ENCODE assay signal across 8 cellular contexts in genomic region chr3:169774186-169774585, GRCh38. TPM values are rescaled to one million over a fixed set of nuclear protein-coding genes. Genes with fewer than 3 reads are reported as not detected.
A peak's percentile ranks its signal among the peaks of the same experiment; 100 is the strongest.
DNase-seq lines count a peak whose midpoint lies in the region; ATAC-seq and TF ChIP-seq lines count a peak whose summit lies in the region.

No MANE protein-coding gene starts in this region.

- H3K27me3 ChIP-seq in ACC112 (ENCODE audit: insufficient read depth, low read length) (no peaks in the 10 kb centered on the region), HL-60 (ENCODE audit: insufficient read depth, poor library complexity, severe bottlenecking) (no peaks in the 10 kb centered on the region), breast epithelium (no peaks in the 10 kb centered on the region), mucosa of stomach (ENCODE audit: control insufficient read depth, insufficient read depth, low read length) (no peaks in the 10 kb centered on the region)

- H3K27ac ChIP-seq in ACC112 (ENCODE audit: low read depth, low read length) (peak overlapping the region; percentile 92; the same call in 1 of the 2 replicates), HL-60 (replicated peaks) (no peak overlapping the region), breast epithelium (peak overlapping the region in 1 of 2 donors; percentile 99)

- H3K4me3 ChIP-seq in ACC112 (ENCODE audit: low read depth, low read length) (peak overlapping the region; percentile 86), HL-60 (replicated peaks; ENCODE audit: insufficient read depth, low read length) (peak overlapping the region; percentile 59), breast epithelium (peak overlapping the region; percentile 92 to 100 (median 93)), mucosa of stomach (ENCODE audit: low read length) (peak overlapping the region; percentile 81)

- peak overlapping the region; percentile 98 for H3K9ac ChIP-seq in mucosa of stomach (ENCODE audit: low read length)

- TF ChIP-seq POLR2A in breast epithelium (IDR thresholded peaks at IDR 0.05) = no peak

- no peak for TF ChIP-seq CTCF in HL-60 (IDR thresholded peaks at IDR 0.05; ENCODE audit: insufficient read depth, low read length)
- TF ChIP-seq CTCF in breast epithelium (IDR thresholded peaks at IDR 0.05) = no peak

- no peak for ATAC-seq in HG03571 (IDR thresholded peaks at IDR 0.05; ENCODE audit: unreplicated experiment)

- DNase-seq in HL-60 (ENCODE audit: low read depth in 1 of 2, low spot score in 1 of 2) (no peak), breast epithelium (ENCODE audit: low spot score in 2 of 2) (no peak), NCI-H2107 treated with DMSO at 0.1 percent for 48 hours (lab: John Stamatoyannopoulos, UW; ENCODE audit: unreplicated experiment) (no peak), DMS53 (lab: John Stamatoyannopoulos, UW) (no peak), UCSD-AML1 (lab: John Stamatoyannopoulos, UW; ENCODE audit: unreplicated experiment) (no peak)

- H3K4me1 ChIP-seq in ACC112 (ENCODE audit: control insufficient read depth, insufficient read depth, low read length, unreplicated experiment) (peaks cover 18% of the 10 kb centered on the region), breast epithelium (peaks cover 0 to 14% of the 10 kb centered on the region in 2 donors), mucosa of stomach (ENCODE audit: control insufficient read depth, insufficient read depth, low read length) (peaks cover 24% of the 10 kb centered on the region)

- intact Hi-C loops in breast epithelium (cut with DNase I; ENCODE audit: low total_unique reads) = no loop called here

- peaks cover 37% of the 10 kb centered on the region for H3K79me2 ChIP-seq in ACC112 (ENCODE audit: control insufficient read depth, insufficient read depth, low read length, unreplicated experiment)

- H3K36me3 ChIP-seq in ACC112 (ENCODE audit: insufficient read depth, low read length) (peaks cover 42% of the 10 kb centered on the region), breast epithelium (no peaks in the 10 kb centered on the region), mucosa of stomach (ENCODE audit: control insufficient read depth, insufficient read depth, low read length) (peaks cover 7% of the 10 kb centered on the region)

- no peak overlapping the region for H2AFZ ChIP-seq in ACC112 (ENCODE audit: low read length, unreplicated experiment)

- H3K9me3 ChIP-seq in breast epithelium = no peaks in the 10 kb centered on the region
- H3K9me3 ChIP-seq in mucosa of stomach (ENCODE audit: control insufficient read depth, low read length) = no peaks in the 10 kb centered on the region

RNA-seq across cellular contexts. Expression of gene MYNN, which starts 1.0 kb away (rescaled TPM):
- total RNA-seq in breast epithelium = 10 to 100 TPM; 16.0 to 29.0 (median 18.7) TPM

RNA-seq across cellular contexts. Expression of gene ACTRT3, which starts 4.8 kb away (rescaled TPM):
- 1 to 10 TPM; 1.5 to 4.6 (median 3.3) TPM for total RNA-seq in breast epithelium

RNA-seq across cellular contexts. Expression of gene TERC, which starts 9.3 kb away (rescaled TPM):
- 100 to 1,000 TPM; 125 to 194 (median 179) TPM for total RNA-seq in breast epithelium

RNA-seq across cellular contexts. Expression of gene LRRIQ4, which starts 38.5 kb away (rescaled TPM):
- under 1 TPM in 1 of 3 donors, not detected in 2; 0.15 TPM for total RNA-seq in breast epithelium

RNA-seq across cellular contexts. Expression of gene LRRC34, which starts 38.5 kb away (rescaled TPM):
- total RNA-seq in breast epithelium = 1 to 10 TPM; 1.0 to 6.4 (median 4.9) TPM
